In the genomic region with DNA sequence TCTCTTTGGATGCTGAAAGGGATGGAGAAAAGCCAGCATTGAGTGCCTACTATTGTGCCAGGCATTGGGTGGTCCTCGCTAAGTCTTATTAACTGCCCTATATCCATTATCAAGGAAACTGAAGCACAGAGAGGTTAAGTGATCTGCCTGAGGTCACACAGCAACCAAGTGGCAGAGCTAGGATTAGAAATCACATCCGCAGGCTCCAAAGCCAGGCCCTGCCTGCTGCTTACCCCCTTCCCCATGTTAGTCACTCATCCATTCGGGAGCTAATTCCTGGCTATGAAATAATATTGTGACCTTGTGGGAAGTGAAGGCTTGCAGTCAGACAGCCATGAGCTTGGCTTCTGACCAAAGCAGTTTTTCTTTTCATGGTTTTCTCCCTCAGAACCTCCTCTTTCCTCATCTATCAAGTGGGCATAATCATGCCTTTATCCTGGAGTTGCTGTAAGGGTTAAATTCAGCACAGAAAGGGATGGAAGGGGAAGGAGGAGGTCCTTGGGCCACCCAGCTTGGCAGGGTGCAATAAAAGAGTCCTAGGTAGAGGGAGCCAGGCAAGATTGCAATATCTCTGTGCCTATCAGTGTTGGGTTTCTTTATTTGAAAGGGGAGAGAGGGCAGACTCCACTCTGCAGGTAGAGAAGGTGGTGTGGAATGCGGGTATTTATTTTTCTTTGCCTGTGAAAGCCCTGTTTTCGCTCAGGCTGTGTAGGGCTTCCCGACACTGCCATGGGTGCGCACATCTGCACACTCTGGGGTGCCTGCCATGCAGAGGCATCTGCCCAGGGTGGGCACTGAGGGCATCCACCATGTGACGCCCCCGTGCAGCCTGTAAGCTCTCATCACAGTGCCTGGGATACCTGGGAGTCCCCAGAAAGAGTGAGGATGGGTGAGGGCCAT, we compare ENCODE assay signal across 1 cellular context.
TF ChIP-seq lines count a peak whose summit lies in the region.

No MANE protein-coding gene starts in this region.

TF ChIP-seq in A549, 52 proteins besides CTCF, POLR2A, EP300 and RAD21 (continued from another document):
- TF ChIP-seq JUN (IDR thresholded peaks at IDR 0.05) (peak in 1 of 2 experiments; percentile 34; a peak in 1 of 5 replicates), KDM5A (IDR thresholded peaks at IDR 0.05) (no peak), MYC (IDR thresholded peaks at IDR 0.05; ENCODE audit: borderline replicate concordance, low read length) (no peak)
